Comparison of ENCODE assay signal across 1 cellular context in the genomic region with DNA sequence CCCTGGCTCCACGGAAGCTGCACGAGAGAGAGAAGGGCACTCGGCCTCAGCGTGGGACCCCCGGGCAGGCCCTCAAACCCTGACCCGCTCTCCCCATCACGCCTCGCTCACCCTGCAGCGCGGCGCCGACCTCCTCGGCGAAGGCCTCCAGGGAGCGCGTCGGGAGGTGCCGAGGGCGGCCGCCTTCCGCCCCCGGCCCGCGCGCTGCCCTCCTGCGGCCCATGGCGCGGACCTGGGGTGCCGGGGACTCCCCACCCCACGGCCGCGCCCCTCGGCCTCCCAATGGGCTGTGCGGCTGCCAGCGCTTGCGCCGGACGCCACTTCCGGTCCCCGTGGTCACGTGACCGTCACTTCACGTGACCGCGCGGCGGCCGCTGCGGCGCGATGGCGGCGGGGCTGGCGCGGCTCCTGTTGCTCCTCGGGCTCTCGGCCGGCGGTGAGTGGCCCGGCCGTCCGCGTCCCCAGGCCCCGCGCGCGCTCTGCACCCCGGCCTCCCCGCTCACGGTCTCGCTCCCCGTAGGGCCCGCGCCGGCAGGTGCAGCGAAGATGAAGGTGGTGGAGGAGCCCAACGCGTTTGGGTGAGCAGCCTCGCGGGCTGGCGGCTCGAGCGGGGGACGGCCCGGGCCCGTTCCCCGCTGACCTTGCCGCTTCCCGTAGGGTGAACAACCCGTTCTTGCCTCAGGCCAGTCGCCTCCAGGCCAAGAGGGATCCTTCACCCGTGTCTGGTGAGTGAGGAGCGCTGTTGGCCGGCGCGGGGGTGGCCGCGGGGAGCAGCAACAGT.
A peak's percentile ranks its signal among the peaks of the same experiment; 100 is the strongest.
TF ChIP-seq lines count a peak whose summit lies in the region.

A gene (plus strand): TSS at position 350 of the 781 bp plus-strand sequence. CDS start 35 bp downstream, at position 385.
A gene (minus strand): TSS at position 297 of the 781 bp plus-strand sequence. CDS start 74 bp downstream, at position 223.

TF ChIP-seq in HepG2, 621 proteins besides CTCF, POLR2A, EP300 and RAD21 (continued from another document and continues in another):
- TF ChIP-seq, protein P1, sequence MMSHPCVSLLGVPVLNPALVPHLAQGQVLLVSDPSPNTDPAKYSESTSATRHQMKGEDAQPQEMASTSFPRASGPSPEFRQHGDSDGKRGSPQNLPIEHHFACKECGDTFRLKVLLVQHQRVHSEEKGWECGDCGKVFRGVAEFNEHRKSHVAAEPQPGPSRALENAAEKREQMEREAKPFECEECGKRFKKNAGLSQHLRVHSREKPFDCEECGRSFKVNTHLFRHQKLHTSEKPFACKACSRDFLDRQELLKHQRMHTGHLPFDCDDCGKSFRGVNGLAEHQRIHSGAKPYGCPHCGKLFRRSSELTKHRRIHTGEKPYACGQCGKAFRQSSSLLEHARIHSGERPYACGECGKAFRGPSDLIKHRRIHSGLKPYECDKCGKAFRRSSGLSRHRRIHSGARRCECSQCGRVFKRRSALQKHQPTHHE (CRISPR knock-in tag; IDR thresholded peaks at IDR 0.05; ENCODE audit: borderline replicate concordance), result no peak
- TF ChIP-seq TCF7 (IDR thresholded peaks at IDR 0.05; ENCODE audit: low read depth), result no peak
- no peak for TF ChIP-seq JDP2 (CRISPR knock-in tag; IDR thresholded peaks at IDR 0.05; ENCODE audit: borderline replicate concordance)
- no peak for TF ChIP-seq ZNF383 (CRISPR knock-in tag; IDR thresholded peaks at IDR 0.05; ENCODE audit: borderline replicate concordance)
- TF ChIP-seq ZNF569 (CRISPR knock-in tag; IDR thresholded peaks at IDR 0.05; ENCODE audit: borderline replicate concordance), result no peak
- TF ChIP-seq NR1H2 (CRISPR knock-in tag; IDR thresholded peaks at IDR 0.05; ENCODE audit: borderline replicate concordance, low read depth), result no peak
- TF ChIP-seq TEAD2 (CRISPR knock-in tag; IDR thresholded peaks at IDR 0.05), result no peak
- TF ChIP-seq, protein P2, sequence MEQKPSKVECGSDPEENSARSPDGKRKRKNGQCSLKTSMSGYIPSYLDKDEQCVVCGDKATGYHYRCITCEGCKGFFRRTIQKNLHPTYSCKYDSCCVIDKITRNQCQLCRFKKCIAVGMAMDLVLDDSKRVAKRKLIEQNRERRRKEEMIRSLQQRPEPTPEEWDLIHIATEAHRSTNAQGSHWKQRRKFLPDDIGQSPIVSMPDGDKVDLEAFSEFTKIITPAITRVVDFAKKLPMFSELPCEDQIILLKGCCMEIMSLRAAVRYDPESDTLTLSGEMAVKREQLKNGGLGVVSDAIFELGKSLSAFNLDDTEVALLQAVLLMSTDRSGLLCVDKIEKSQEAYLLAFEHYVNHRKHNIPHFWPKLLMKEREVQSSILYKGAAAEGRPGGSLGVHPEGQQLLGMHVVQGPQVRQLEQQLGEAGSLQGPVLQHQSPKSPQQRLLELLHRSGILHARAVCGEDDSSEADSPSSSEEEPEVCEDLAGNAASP (CRISPR knock-in tag; IDR thresholded peaks at IDR 0.05; ENCODE audit: borderline replicate concordance), result peak; percentile 40; the same call in 1 of the 2 replicates
- TF ChIP-seq, protein P3, sequence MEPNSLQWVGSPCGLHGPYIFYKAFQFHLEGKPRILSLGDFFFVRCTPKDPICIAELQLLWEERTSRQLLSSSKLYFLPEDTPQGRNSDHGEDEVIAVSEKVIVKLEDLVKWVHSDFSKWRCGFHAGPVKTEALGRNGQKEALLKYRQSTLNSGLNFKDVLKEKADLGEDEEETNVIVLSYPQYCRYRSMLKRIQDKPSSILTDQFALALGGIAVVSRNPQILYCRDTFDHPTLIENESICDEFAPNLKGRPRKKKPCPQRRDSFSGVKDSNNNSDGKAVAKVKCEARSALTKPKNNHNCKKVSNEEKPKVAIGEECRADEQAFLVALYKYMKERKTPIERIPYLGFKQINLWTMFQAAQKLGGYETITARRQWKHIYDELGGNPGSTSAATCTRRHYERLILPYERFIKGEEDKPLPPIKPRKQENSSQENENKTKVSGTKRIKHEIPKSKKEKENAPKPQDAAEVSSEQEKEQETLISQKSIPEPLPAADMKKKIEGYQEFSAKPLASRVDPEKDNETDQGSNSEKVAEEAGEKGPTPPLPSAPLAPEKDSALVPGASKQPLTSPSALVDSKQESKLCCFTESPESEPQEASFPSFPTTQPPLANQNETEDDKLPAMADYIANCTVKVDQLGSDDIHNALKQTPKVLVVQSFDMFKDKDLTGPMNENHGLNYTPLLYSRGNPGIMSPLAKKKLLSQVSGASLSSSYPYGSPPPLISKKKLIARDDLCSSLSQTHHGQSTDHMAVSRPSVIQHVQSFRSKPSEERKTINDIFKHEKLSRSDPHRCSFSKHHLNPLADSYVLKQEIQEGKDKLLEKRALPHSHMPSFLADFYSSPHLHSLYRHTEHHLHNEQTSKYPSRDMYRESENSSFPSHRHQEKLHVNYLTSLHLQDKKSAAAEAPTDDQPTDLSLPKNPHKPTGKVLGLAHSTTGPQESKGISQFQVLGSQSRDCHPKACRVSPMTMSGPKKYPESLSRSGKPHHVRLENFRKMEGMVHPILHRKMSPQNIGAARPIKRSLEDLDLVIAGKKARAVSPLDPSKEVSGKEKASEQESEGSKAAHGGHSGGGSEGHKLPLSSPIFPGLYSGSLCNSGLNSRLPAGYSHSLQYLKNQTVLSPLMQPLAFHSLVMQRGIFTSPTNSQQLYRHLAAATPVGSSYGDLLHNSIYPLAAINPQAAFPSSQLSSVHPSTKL (CRISPR knock-in tag; IDR thresholded peaks at IDR 0.05), result peak; percentile 34; the same call in 1 of the 2 replicates
- TF ChIP-seq JUN (CRISPR knock-in tag; IDR thresholded peaks at IDR 0.05), result no peak
- TF ChIP-seq, protein P4, sequence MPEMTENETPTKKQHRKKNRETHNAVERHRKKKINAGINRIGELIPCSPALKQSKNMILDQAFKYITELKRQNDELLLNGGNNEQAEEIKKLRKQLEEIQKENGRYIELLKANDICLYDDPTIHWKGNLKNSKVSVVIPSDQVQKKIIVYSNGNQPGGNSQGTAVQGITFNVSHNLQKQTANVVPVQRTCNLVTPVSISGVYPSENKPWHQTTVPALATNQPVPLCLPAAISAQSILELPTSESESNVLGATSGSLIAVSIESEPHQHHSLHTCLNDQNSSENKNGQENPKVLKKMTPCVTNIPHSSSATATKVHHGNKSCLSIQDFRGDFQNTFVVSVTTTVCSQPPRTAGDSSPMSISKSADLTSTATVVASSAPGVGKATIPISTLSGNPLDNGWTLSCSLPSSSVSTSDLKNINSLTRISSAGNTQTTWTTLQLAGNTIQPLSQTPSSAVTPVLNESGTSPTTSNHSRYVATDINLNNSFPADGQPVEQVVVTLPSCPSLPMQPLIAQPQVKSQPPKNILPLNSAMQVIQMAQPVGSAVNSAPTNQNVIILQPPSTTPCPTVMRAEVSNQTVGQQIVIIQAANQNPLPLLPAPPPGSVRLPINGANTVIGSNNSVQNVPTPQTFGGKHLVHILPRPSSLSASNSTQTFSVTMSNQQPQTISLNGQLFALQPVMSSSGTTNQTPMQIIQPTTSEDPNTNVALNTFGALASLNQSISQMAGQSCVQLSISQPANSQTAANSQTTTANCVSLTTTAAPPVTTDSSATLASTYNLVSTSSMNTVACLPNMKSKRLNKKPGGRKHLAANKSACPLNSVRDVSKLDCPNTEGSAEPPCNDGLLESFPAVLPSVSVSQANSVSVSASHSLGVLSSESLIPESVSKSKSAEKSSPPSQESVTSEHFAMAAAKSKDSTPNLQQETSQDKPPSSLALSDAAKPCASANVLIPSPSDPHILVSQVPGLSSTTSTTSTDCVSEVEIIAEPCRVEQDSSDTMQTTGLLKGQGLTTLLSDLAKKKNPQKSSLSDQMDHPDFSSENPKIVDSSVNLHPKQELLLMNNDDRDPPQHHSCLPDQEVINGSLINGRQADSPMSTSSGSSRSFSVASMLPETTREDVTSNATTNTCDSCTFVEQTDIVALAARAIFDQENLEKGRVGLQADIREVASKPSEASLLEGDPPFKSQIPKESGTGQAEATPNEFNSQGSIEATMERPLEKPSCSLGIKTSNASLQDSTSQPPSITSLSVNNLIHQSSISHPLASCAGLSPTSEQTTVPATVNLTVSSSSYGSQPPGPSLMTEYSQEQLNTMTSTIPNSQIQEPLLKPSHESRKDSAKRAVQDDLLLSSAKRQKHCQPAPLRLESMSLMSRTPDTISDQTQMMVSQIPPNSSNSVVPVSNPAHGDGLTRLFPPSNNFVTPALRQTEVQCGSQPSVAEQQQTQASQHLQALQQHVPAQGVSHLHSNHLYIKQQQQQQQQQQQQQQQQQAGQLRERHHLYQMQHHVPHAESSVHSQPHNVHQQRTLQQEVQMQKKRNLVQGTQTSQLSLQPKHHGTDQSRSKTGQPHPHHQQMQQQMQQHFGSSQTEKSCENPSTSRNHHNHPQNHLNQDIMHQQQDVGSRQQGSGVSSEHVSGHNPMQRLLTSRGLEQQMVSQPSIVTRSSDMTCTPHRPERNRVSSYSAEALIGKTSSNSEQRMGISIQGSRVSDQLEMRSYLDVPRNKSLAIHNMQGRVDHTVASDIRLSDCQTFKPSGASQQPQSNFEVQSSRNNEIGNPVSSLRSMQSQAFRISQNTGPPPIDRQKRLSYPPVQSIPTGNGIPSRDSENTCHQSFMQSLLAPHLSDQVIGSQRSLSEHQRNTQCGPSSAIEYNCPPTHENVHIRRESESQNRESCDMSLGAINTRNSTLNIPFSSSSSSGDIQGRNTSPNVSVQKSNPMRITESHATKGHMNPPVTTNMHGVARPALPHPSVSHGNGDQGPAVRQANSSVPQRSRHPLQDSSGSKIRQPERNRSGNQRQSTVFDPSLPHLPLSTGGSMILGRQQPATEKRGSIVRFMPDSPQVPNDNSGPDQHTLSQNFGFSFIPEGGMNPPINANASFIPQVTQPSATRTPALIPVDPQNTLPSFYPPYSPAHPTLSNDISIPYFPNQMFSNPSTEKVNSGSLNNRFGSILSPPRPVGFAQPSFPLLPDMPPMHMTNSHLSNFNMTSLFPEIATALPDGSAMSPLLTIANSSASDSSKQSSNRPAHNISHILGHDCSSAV (CRISPR knock-in tag; IDR thresholded peaks at IDR 0.05; ENCODE audit: borderline replicate concordance), result no peak
- TF ChIP-seq ZNF468 (CRISPR knock-in tag; IDR thresholded peaks at IDR 0.05), result no peak
- peak; percentile 97 for TF ChIP-seq HOXA3 (CRISPR knock-in tag; IDR thresholded peaks at IDR 0.05)
- no peak for TF ChIP-seq ZNF460 (CRISPR knock-in tag; IDR thresholded peaks at IDR 0.05; ENCODE audit: borderline replicate concordance)
- TF ChIP-seq FIP1L1 (IDR thresholded peaks at IDR 0.05; ENCODE audit: borderline replicate concordance, insufficient read depth, low read depth, low read length), result no peak
- TF ChIP-seq ZNF484 (CRISPR knock-in tag; IDR thresholded peaks at IDR 0.05; ENCODE audit: borderline replicate concordance, low read depth), result no peak
- TF ChIP-seq ZNF253 (CRISPR knock-in tag; IDR thresholded peaks at IDR 0.05; ENCODE audit: borderline replicate concordance), result no peak
- peak; percentile 67; the same call in 1 of the 2 replicates for TF ChIP-seq ZNF34 (CRISPR knock-in tag; IDR thresholded peaks at IDR 0.05; ENCODE audit: borderline replicate concordance)
- TF ChIP-seq ZNF547 (CRISPR knock-in tag; IDR thresholded peaks at IDR 0.05), result no peak
- TF ChIP-seq, protein P5, sequence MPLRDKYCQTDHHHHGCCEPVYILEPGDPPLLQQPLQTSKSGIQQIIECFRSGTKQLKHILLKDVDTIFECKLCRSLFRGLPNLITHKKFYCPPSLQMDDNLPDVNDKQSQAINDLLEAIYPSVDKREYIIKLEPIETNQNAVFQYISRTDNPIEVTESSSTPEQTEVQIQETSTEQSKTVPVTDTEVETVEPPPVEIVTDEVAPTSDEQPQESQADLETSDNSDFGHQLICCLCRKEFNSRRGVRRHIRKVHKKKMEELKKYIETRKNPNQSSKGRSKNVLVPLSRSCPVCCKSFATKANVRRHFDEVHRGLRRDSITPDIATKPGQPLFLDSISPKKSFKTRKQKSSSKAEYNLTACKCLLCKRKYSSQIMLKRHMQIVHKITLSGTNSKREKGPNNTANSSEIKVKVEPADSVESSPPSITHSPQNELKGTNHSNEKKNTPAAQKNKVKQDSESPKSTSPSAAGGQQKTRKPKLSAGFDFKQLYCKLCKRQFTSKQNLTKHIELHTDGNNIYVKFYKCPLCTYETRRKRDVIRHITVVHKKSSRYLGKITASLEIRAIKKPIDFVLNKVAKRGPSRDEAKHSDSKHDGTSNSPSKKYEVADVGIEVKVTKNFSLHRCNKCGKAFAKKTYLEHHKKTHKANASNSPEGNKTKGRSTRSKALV (CRISPR knock-in tag; IDR thresholded peaks at IDR 0.05), result no peak
- TF ChIP-seq, protein P6, sequence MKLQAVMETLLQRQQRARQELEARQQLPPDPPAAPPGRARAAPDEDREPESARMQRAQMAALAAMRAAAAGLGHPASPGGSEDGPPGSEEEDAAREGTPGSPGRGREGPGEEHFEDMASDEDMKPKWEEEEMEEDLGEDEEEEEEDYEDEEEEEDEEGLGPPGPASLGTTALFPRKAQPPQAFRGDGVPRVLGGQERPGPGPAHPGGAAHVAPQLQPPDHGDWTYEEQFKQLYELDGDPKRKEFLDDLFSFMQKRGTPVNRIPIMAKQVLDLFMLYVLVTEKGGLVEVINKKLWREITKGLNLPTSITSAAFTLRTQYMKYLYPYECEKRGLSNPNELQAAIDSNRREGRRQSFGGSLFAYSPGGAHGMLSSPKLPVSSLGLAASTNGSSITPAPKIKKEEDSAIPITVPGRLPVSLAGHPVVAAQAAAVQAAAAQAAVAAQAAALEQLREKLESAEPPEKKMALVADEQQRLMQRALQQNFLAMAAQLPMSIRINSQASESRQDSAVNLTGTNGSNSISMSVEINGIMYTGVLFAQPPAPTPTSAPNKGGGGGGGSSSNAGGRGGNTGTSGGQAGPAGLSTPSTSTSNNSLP (IDR thresholded peaks at IDR 0.05; ENCODE audit: low read depth, low read length), result no peak
- TF ChIP-seq HIVEP1 (CRISPR knock-in tag; IDR thresholded peaks at IDR 0.05), result no peak
- TF ChIP-seq, protein P7, sequence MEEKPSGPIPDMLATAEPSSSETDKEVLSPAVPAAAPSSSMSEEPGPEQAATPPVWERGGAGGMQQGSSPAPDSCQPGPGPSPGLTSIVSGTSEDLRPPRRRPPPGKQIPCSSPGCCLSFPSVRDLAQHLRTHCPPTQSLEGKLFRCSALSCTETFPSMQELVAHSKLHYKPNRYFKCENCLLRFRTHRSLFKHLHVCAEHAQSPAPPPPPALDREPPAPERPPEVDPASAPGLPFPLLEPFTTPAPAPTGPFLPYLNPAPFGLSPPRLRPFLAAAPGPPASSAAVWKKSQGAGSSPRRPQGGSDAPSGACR (CRISPR knock-in tag; IDR thresholded peaks at IDR 0.05), result no peak
- TF ChIP-seq PHF5A (CRISPR knock-in tag; IDR thresholded peaks at IDR 0.05; ENCODE audit: low read depth, unreplicated experiment), result no peak
- TF ChIP-seq RAD51 (IDR thresholded peaks at IDR 0.05; ENCODE audit: borderline replicate concordance), result peak; percentile 94
- peak; percentile 38; the same call in 1 of the 2 replicates for TF ChIP-seq BRCA1 (CRISPR knock-in tag; IDR thresholded peaks at IDR 0.05)
- no peak for TF ChIP-seq CREM (IDR thresholded peaks at IDR 0.05)
- TF ChIP-seq CREM (CRISPR knock-in tag; IDR thresholded peaks at IDR 0.05), result no peak
- TF ChIP-seq ZNF530 (CRISPR knock-in tag; IDR thresholded peaks at IDR 0.05; ENCODE audit: low read depth), result no peak
- TF ChIP-seq CBX1 (IDR thresholded peaks at IDR 0.05; ENCODE audit: low read depth), result peak; percentile 95
- TF ChIP-seq ZNF263 (CRISPR knock-in tag; IDR thresholded peaks at IDR 0.05), result peak; percentile 34; the same call in 1 of the 2 replicates
- TF ChIP-seq ZNF24 (IDR thresholded peaks at IDR 0.05), result no peak
- no peak for TF ChIP-seq ZNF605 (CRISPR knock-in tag; IDR thresholded peaks at IDR 0.05)
- TF ChIP-seq GTF3A (CRISPR knock-in tag; conservative IDR thresholded peaks at IDR 0.05), result 0 out of 2 replicates have a peak, but pooled peaks have one; percentile 28
- no peak for TF ChIP-seq NPAS2 (CRISPR knock-in tag; IDR thresholded peaks at IDR 0.05; ENCODE audit: borderline replicate concordance)
